In genomic region chr21:44487831-44488230, GRCh38 we compare ENCODE assay signal across 9 cellular contexts. TPM values are rescaled to one million over a fixed set of nuclear protein-coding genes. Genes with fewer than 3 reads are reported as not detected.
DNase-seq lines count a peak whose midpoint lies in the region; ATAC-seq and TF ChIP-seq lines count a peak whose summit lies in the region.
"Had no signal": no experiment of that assay in that cellular context is flagged by ENCODE, and none has a peak within 500 bp of the region (broad histone marks: within the 10 kb centered on the region; RNA-seq: fewer than 3 reads in every experiment).

No MANE protein-coding gene starts in this region.

- H4K20me1 ChIP-seq in SU-DHL-6 (ENCODE audit: low read depth, low read length), result no peaks in the 10 kb centered on the region

- H3K36me3 ChIP-seq in SU-DHL-6 (ENCODE audit: low read length), result no peaks in the 10 kb centered on the region
- H3K36me3 ChIP-seq in ascending aorta, result no peaks in the 10 kb centered on the region

- peak; percentile 15 for DNase-seq in NCI-H2227 (lab: John Stamatoyannopoulos, UW; ENCODE audit: unreplicated experiment)
- DNase-seq in NCI-H2227 treated with DMSO at 0.1 percent for 48 hours (lab: John Stamatoyannopoulos, UW), result no peak
- no peak for DNase-seq in endothelial cell (ENCODE audit: low spot score)
- peak; percentile 20 for DNase-seq in stimulated activated CD8-positive, alpha-beta memory T cell treated with anti-CD3 and anti-CD28 coated beads, Interleukin-12 subunit alpha, Interleukin-12 subunit beta, amount 100 ng/mL, for 1 hour (ENCODE audit: low read depth)
- DNase-seq in ascending aorta (ENCODE audit: low spot score in 2 of 2), result no peak
- DNase-seq in DMS153 treated with DMSO at 0.1 percent for 48 hours (lab: John Stamatoyannopoulos, UW; ENCODE audit: unreplicated experiment), result no peak

- no peak overlapping the region for H3K27ac ChIP-seq in SU-DHL-6 (ENCODE audit: low read depth, low read length)
- no peak overlapping the region for H3K27ac ChIP-seq in ascending aorta

- no peaks in the 10 kb centered on the region for H3K9me2 ChIP-seq in SU-DHL-6 (replicated peaks; ENCODE audit: insufficient read depth, low read length)

- peaks cover 8% of the 10 kb centered on the region for H3K9me3 Mint-ChIP-seq in endothelial cell (ENCODE audit: unreplicated experiment)

- H3K9ac ChIP-seq in SU-DHL-6 (ENCODE audit: low read length), result no peak overlapping the region

- H3K4me3 ChIP-seq in SU-DHL-6 (ENCODE audit: insufficient read depth, low read length, poor library complexity, severe bottlenecking), result no peak overlapping the region
- no peak overlapping the region for H3K4me3 ChIP-seq in ascending aorta

- no peak overlapping the region for H3K4me3 Mint-ChIP-seq in endothelial cell (ENCODE audit: unreplicated experiment)

- peak; percentile 52 for TF ChIP-seq CTCF in SU-DHL-6 (IDR thresholded peaks at IDR 0.05; ENCODE audit: insufficient read depth, low read length, poor library complexity, severe bottlenecking)
- TF ChIP-seq CTCF in endothelial cell (IDR thresholded peaks at IDR 0.05; ENCODE audit: unreplicated experiment), result peak; percentile 64
- TF ChIP-seq CTCF in ascending aorta (IDR thresholded peaks at IDR 0.05), result no peak

- H3K36me3 Mint-ChIP-seq in endothelial cell (ENCODE audit: low read depth, unreplicated experiment), result peaks cover 8% of the 10 kb centered on the region

- H3K9me3 ChIP-seq in SU-DHL-6 (ENCODE audit: insufficient read depth, low read length), result peaks cover 3% of the 10 kb centered on the region; the same call in 1 of the 2 replicates
- H3K9me3 ChIP-seq in ascending aorta, result peaks cover under 1 to 7% of the 10 kb centered on the region in 2 donors

- peaks cover 3% of the 10 kb centered on the region for H3K27me3 Mint-ChIP-seq in endothelial cell (ENCODE audit: unreplicated experiment)

- H3K27ac Mint-ChIP-seq in endothelial cell (ENCODE audit: unreplicated experiment), result no peak overlapping the region
- H3K27ac Mint-ChIP-seq: nephron had no signal

- no peak for ATAC-seq in HG03354 (IDR thresholded peaks at IDR 0.05; ENCODE audit: poor library complexity, severe bottlenecking, unreplicated experiment)

- no peaks in the 10 kb centered on the region for H3F3A ChIP-seq in SU-DHL-6 (ENCODE audit: insufficient read depth)

- H3K4me1 Mint-ChIP-seq in endothelial cell (ENCODE audit: unreplicated experiment), result no peaks in the 10 kb centered on the region
- H3K4me1 Mint-ChIP-seq: nephron had no signal

- H3K79me2 ChIP-seq in SU-DHL-6 (ENCODE audit: insufficient read depth, low read length), result no peaks in the 10 kb centered on the region

- no peaks in the 10 kb centered on the region for H3K27me3 ChIP-seq in SU-DHL-6 (ENCODE audit: low read length)
- no peaks in the 10 kb centered on the region for H3K27me3 ChIP-seq in ascending aorta

- no peaks in the 10 kb centered on the region for H3K4me1 ChIP-seq in ascending aorta

- H3K4me2 ChIP-seq in SU-DHL-6 (ENCODE audit: low read depth, low read length, poor library complexity, severe bottlenecking), result no peak overlapping the region

- intact Hi-C loops in ascending aorta (cut with DNase I), result no loop called here

- no peak overlapping the region for H2AFZ ChIP-seq in SU-DHL-6 (ENCODE audit: low read depth, low read length, severe bottlenecking)

RNA-seq across cellular contexts. Expression of gene LRRC3, which starts 32.5 kb away (rescaled TPM):
- total RNA-seq in endothelial cell (ENCODE audit: unreplicated experiment), result 9.1 TPM
- 2.2 TPM for total RNA-seq in ascending aorta

RNA-seq across cellular contexts. Expression of gene KRTAP10-1, which starts 52.2 kb away (rescaled TPM):
- not detected for total RNA-seq in endothelial cell (ENCODE audit: unreplicated experiment)
- not detected for total RNA-seq in ascending aorta

Comparison
In these comparisons a context has a peak if more than half of its experiments do, and no peak if none do; other contexts are left out.
1. DNase-seq: peak in NCI-H2227 (single experiment) and stimulated activated CD8-positive, alpha-beta memory T cell treated with anti-CD3 and anti-CD28 coated beads, Interleukin-12 subunit alpha, Interleukin-12 subunit beta, amount 100 ng/mL, for 1 hour (single experiment); none in NCI-H2227 treated with DMSO at 0.1 percent for 48 hours (single experiment), endothelial cell (single experiment), ascending aorta (0 of 2) and DMS153 treated with DMSO at 0.1 percent for 48 hours (single experiment).
2. CTCF ChIP-seq: peak in SU-DHL-6 (single experiment) and endothelial cell (single experiment); none in ascending aorta (0 of 3).